14 cellular contexts compared by ENCODE assay signal in genomic region chr1:24702511-24703293, GRCh38. TPM values are rescaled to one million over a fixed set of nuclear protein-coding genes. Genes with fewer than 3 reads are reported as not detected.
A peak's percentile ranks its signal among the peaks of the same experiment; 100 is the strongest.
DNase-seq lines count a peak whose midpoint lies in the region; TF ChIP-seq lines count a peak whose summit lies in the region.
"Had no signal": no experiment of that assay in that cellular context is flagged by ENCODE, and none has a peak within 500 bp of the region (broad histone marks: within the 10 kb centered on the region; RNA-seq: fewer than 3 reads in every experiment).

No MANE protein-coding gene starts in this region.

- no peaks in the 10 kb centered on the region for H3K36me3 ChIP-seq in neural progenitor cell
- H3K36me3 ChIP-seq in testis (ENCODE audit: low read depth, missing control alignments) = no peaks in the 10 kb centered on the region

- no peak for TF ChIP-seq POLR2A in testis (IDR thresholded peaks at IDR 0.05)

- no peak overlapping the region for H3K9ac ChIP-seq in neural progenitor cell

- intact Hi-C loops in testis (cut with DNase I; ENCODE audit: low total_unique reads) = no loop called here

- no peaks in the 10 kb centered on the region for H3K9me3 ChIP-seq in neural progenitor cell (ENCODE audit: low read depth)
- no peaks in the 10 kb centered on the region for H3K9me3 ChIP-seq in testis

- no peaks in the 10 kb centered on the region for H3K36me3 Mint-ChIP-seq in neural progenitor cell
- no peaks in the 10 kb centered on the region for H3K36me3 Mint-ChIP-seq in glutamatergic neuron (ENCODE audit: unreplicated experiment)
- H3K36me3 Mint-ChIP-seq: naive thymus-derived CD4-positive, alpha-beta T cell had no signal

- H3K9me3 Mint-ChIP-seq in neural progenitor cell (peaks cover 2% of the 10 kb centered on the region), glutamatergic neuron (ENCODE audit: unreplicated experiment) (no peaks in the 10 kb centered on the region)

- H3K27ac Mint-ChIP-seq in neural progenitor cell (no peak overlapping the region), glutamatergic neuron (ENCODE audit: unreplicated experiment) (no peak overlapping the region)
- H3K27ac Mint-ChIP-seq: naive thymus-derived CD4-positive, alpha-beta T cell; T-helper 17 cell had no signal

- no peaks in the 10 kb centered on the region for H4K20me1 ChIP-seq in neural progenitor cell (ENCODE audit: low read depth)

- peaks cover 29% of the 10 kb centered on the region for H3F3A ChIP-seq in neural progenitor cell (ENCODE audit: low read depth)

- DNase-seq in NCI-H2081 (lab: John Stamatoyannopoulos, UW) = peak; percentile 54 to 66
- no peak for DNase-seq in NCI-H2081 treated with DMSO at 0.1 percent for 48 hours (lab: John Stamatoyannopoulos, UW)
- peak; percentile 72 for DNase-seq in NCI-H2196 (lab: John Stamatoyannopoulos, UW; ENCODE audit: unreplicated experiment)
- peak; percentile 77 for DNase-seq in astrocyte of the cerebellum (ENCODE audit: low read depth)
- peak; percentile 9 for DNase-seq in neural progenitor cell (ENCODE audit: low spot score)
- no peak for DNase-seq in testis
- DNase-seq in glutamatergic neuron = no peak
- DNase-seq in SKM-1 (lab: John Stamatoyannopoulos, UW; ENCODE audit: unreplicated experiment) = no peak
- DNase-seq: activated CD8-positive, alpha-beta memory T cell treated with anti-CD3 and anti-CD28 coated beads, Interleukin-2, amount 50 U/mL, for 48 hours; naive thymus-derived CD4-positive, alpha-beta T cell; NCI-H2227 treated with DMSO at 0.1 percent for 48 hours; stimulated activated CD4-positive, alpha-beta T cell treated with anti-CD3 and anti-CD28 coated beads, Interleukin-12 subunit alpha, Interleukin-12 subunit beta, amount 100 ng/mL, for 4 hours; stimulated activated CD8-positive, alpha-beta memory T cell treated with anti-CD3 and anti-CD28 coated beads, Interleukin-4, amount 100 ng/mL, for 48 hours; T-helper 17 cell had no signal

- H3K27ac ChIP-seq in neural progenitor cell (no peak overlapping the region), testis (no peak overlapping the region)

- H3K4me2 ChIP-seq in neural progenitor cell = peak overlapping the region; percentile 6

- in situ Hi-C loops in astrocyte of the cerebellum (cut with HindIII; ENCODE audit: low sequenced_read_pairs) = no loop called here

- H3K4me3 Mint-ChIP-seq in neural progenitor cell (no peak overlapping the region), glutamatergic neuron (ENCODE audit: unreplicated experiment) (no peak overlapping the region)
- H3K4me3 Mint-ChIP-seq: naive thymus-derived CD4-positive, alpha-beta T cell; T-helper 17 cell had no signal

- peaks cover 6% of the 10 kb centered on the region for H3K4me1 ChIP-seq in neural progenitor cell
- H3K4me1 ChIP-seq in testis = no peaks in the 10 kb centered on the region

- H2AFZ ChIP-seq in neural progenitor cell (replicated peaks) = no peak overlapping the region

- H3K4me1 Mint-ChIP-seq in neural progenitor cell (peaks cover 31% of the 10 kb centered on the region), glutamatergic neuron (ENCODE audit: low read depth, unreplicated experiment) (peaks cover 4% of the 10 kb centered on the region)

- H3K27me3 Mint-ChIP-seq in neural progenitor cell (ENCODE audit: insufficient read depth, low read depth) (peaks cover 4% of the 10 kb centered on the region), glutamatergic neuron (ENCODE audit: unreplicated experiment) (peaks cover 1% of the 10 kb centered on the region)
- H3K27me3 Mint-ChIP-seq: naive thymus-derived CD4-positive, alpha-beta T cell; T-helper 17 cell had no signal

- TF ChIP-seq CTCF in astrocyte of the cerebellum (IDR thresholded peaks at IDR 0.05; ENCODE audit: low read depth, low read length, missing control alignments) (no peak), neural progenitor cell (IDR thresholded peaks at IDR 0.05) (no peak), testis (IDR thresholded peaks at IDR 0.05) (no peak), glutamatergic neuron (IDR thresholded peaks at IDR 0.05; ENCODE audit: partially characterized antibody, unreplicated experiment) (no peak)

- H3K4me3 ChIP-seq in astrocyte of the cerebellum (ENCODE audit: low read depth, low read length) = no peak overlapping the region
- no peak overlapping the region for H3K4me3 ChIP-seq in neural progenitor cell
- H3K4me3 ChIP-seq in testis = no peak overlapping the region

- 84 to 88% methylated on average over 8 of the region's 8 CpGs for WGBS in testis, 2 donors

- H3K27me3 ChIP-seq in neural progenitor cell = no peaks in the 10 kb centered on the region
- H3K27me3 ChIP-seq in testis = no peaks in the 10 kb centered on the region

- H3K79me2 ChIP-seq in neural progenitor cell (ENCODE audit: low read depth) = no peaks in the 10 kb centered on the region

RNA-seq across cellular contexts. Expression of gene CLIC4, which starts 42.5 kb away (rescaled TPM):
- total RNA-seq in neural progenitor cell (ENCODE audit: low replicate concordance) (185 and 263 TPM in 2 replicates), testis (10 to 100 TPM; 47.2 to 48.8 TPM), glutamatergic neuron (ENCODE audit: unreplicated experiment) (121 TPM)
- polyA plus RNA-seq in testis (ENCODE audit: insufficient read depth, low read depth, low replicate concordance) = 72.4 TPM

RNA-seq across cellular contexts. Expression of gene SRRM1, which starts 59.6 kb away (rescaled TPM):
- total RNA-seq in neural progenitor cell (ENCODE audit: low replicate concordance) = 125 and 164 TPM in 2 replicates
- total RNA-seq in testis = 100 to 1,000 TPM; 193 to 235 TPM
- 91.0 TPM for polyA plus RNA-seq in testis (ENCODE audit: insufficient read depth, low read depth, low replicate concordance)
- 113 TPM for total RNA-seq in glutamatergic neuron (ENCODE audit: unreplicated experiment)

Comparison
In these comparisons a context has a peak if more than half of its experiments do, and no peak if none do; other contexts are left out.
1. DNase-seq: peak in NCI-H2081 (2 of 2), NCI-H2196 (single experiment), astrocyte of the cerebellum (single experiment) and neural progenitor cell (single experiment); none in NCI-H2081 treated with DMSO at 0.1 percent for 48 hours (single experiment), testis (single experiment), glutamatergic neuron (single experiment) and SKM-1 (single experiment).